In genomic region chr2:37000273-37000780, GRCh38 we compare ENCODE assay signal across 26 cellular contexts. TPM values are rescaled to one million over a fixed set of nuclear protein-coding genes. Genes with fewer than 3 reads are reported as not detected.
DNase-seq lines count a peak whose midpoint lies in the region; ATAC-seq, FAIRE-seq and TF ChIP-seq lines count a peak whose summit lies in the region.
"Had no signal": no experiment of that assay in that cellular context is flagged by ENCODE, and none has a peak within 500 bp of the region (broad histone marks: within the 10 kb centered on the region; RNA-seq: fewer than 3 reads in every experiment).

No MANE protein-coding gene starts in this region.

- no peak overlapping the region for H3K4me2 ChIP-seq in K562 (ENCODE audit: insufficient read depth, low read length)
- H3K4me2 ChIP-seq: GM23338 had no signal

- no peak for ATAC-seq in K562
- ATAC-seq in foreskin keratinocyte, result peak; percentile 82
- ATAC-seq in CD8-positive, alpha-beta T cell, result no peak
- no peak for ATAC-seq in HG03135 (IDR thresholded peaks at IDR 0.05; ENCODE audit: unreplicated experiment)
- no peak for ATAC-seq in HG03175 (IDR thresholded peaks at IDR 0.05; ENCODE audit: unreplicated experiment)
- ATAC-seq: GM23338, lower lobe of right lung, Panc1 had no signal

- no peaks in the 10 kb centered on the region for H4K20me1 ChIP-seq in K562 (replicated peaks; ENCODE audit: control insufficient read depth, insufficient read depth, low read length)

- in situ Hi-C loops in K562 (cut with MboI), result loop anchor here (5.0 kb wide), 1 partner anchor 218 kb away; no protein-coding TSS in a partner anchor

- H3K27me3 ChIP-seq in K562 (ENCODE audit: control insufficient read depth in 2 of 2, insufficient read depth in 2 of 2, low read length in 2 of 2) (no peaks in the 10 kb centered on the region), foreskin keratinocyte (no peaks in the 10 kb centered on the region)
- H3K27me3 ChIP-seq in CD8-positive, alpha-beta T cell (ENCODE audit: insufficient read depth, low read length), result no peaks in the 10 kb centered on the region
- H3K27me3 ChIP-seq: tibial nerve had no signal

- no peaks in the 10 kb centered on the region for H3K9me3 Mint-ChIP-seq in CD8-positive, alpha-beta T cell
- H3K9me3 Mint-ChIP-seq in glutamatergic neuron (ENCODE audit: unreplicated experiment), result no peaks in the 10 kb centered on the region
- H3K9me3 Mint-ChIP-seq: activated T-helper 1 cell treated with anti-CD3 and anti-CD28 coated beads, Interleukin-12 subunit alpha, Interleukin-12 subunit beta, Interleukin-2, Interleukin-4 antibody, amounts not matched to agents 30 ng/mL and 10 ng/mL and 1 ng/mL, durations not matched to agents 14 hours and 24 hours and 36 hours; brain; dendritic cell treated with granulocyte-macrophage colony-stimulating factor and Interleukin-4, amounts not matched to agents 40 ng/mL and 50 ng/mL, for 4 days; GM23338; immature natural killer cell; stimulated activated naive CD8-positive, alpha-beta T cell treated with anti-CD3 and anti-CD28 coated beads, Interleukin-15, Interleukin-2, amounts not matched to agents 100 ng/mL and 50 ng/mL, for 24 hours had no signal

- TF ChIP-seq RAD21 in K562 (CRISPR knock-in tag; conservative IDR thresholded peaks at IDR 0.05 in 1 of 2, IDR thresholded peaks at IDR 0.05 in 1 of 2), result no peak

- TF ChIP-seq EP300 in K562 (IDR thresholded peaks at IDR 0.05; ENCODE audit: low read length), result no peak

- H3K27ac Mint-ChIP-seq in CD8-positive, alpha-beta T cell, result no peak overlapping the region
- no peak overlapping the region for H3K27ac Mint-ChIP-seq in glutamatergic neuron (ENCODE audit: unreplicated experiment)
- H3K27ac Mint-ChIP-seq: activated naive CD8-positive, alpha-beta T cell; activated T-helper 1 cell treated with anti-CD3 and anti-CD28 coated beads, Interleukin-12 subunit alpha, Interleukin-12 subunit beta, Interleukin-2, Interleukin-4 antibody, amounts not matched to agents 30 ng/mL and 10 ng/mL and 1 ng/mL, durations not matched to agents 14 hours and 24 hours and 36 hours; B cell; brain; dendritic cell treated with granulocyte-macrophage colony-stimulating factor and Interleukin-4, amounts not matched to agents 40 ng/mL and 50 ng/mL, for 4 days; GM23338; immature natural killer cell; stimulated activated naive CD8-positive, alpha-beta T cell treated with anti-CD3 and anti-CD28 coated beads, Interleukin-15, Interleukin-2, amounts not matched to agents 100 ng/mL and 50 ng/mL, for 24 hours had no signal

- peaks cover 73% of the 10 kb centered on the region for H3K36me3 Mint-ChIP-seq in CD8-positive, alpha-beta T cell
- peaks cover 6% of the 10 kb centered on the region for H3K36me3 Mint-ChIP-seq in glutamatergic neuron (ENCODE audit: unreplicated experiment)

- no peaks in the 10 kb centered on the region for H3K9me1 ChIP-seq in K562 (ENCODE audit: control insufficient read depth, insufficient read depth, low read length)

- H3K79me2 ChIP-seq in K562 (ENCODE audit: control insufficient read depth, insufficient read depth, low read length), result no peaks in the 10 kb centered on the region
- H3K79me2 ChIP-seq: parathyroid adenoma had no signal

- no peak overlapping the region for H2AFZ ChIP-seq in K562 (ENCODE audit: low read depth, low read length)
- H2AFZ ChIP-seq: GM23338, parathyroid adenoma had no signal

- intact Hi-C loops in K562 (cut with micrococcal nuclease), result no loop called here
- intact Hi-C loops in CD8-positive, alpha-beta T cell (cut with DNase I, micrococcal nuclease), result no loop called here

- no peaks in the 10 kb centered on the region for H3K9me3 ChIP-seq in K562 (replicated peaks; ENCODE audit: control insufficient read depth, insufficient read depth, low read depth, low read length)
- no peaks in the 10 kb centered on the region for H3K9me3 ChIP-seq in CD8-positive, alpha-beta T cell (ENCODE audit: low read length)
- H3K9me3 ChIP-seq: lower lobe of right lung, tibial nerve had no signal

- TF ChIP-seq CTCF in K562 (IDR thresholded peaks at IDR 0.05 in 2 of 3, conservative IDR thresholded peaks at IDR 0.05 in 1 of 3; ENCODE audit: insufficient read depth in 2 of 3, low read depth in 1 of 3, low read length in 3 of 3) (no peak), foreskin keratinocyte (conservative IDR thresholded peaks at IDR 0.05) (no peak), glutamatergic neuron (IDR thresholded peaks at IDR 0.05; ENCODE audit: partially characterized antibody, unreplicated experiment) (no peak)
- TF ChIP-seq CTCF in CD8-positive, alpha-beta T cell (IDR thresholded peaks at IDR 0.05), result no peak

- CTCF ChIA-PET in K562 (lab: Yijun Ruan, JAX; ENCODE audit: low intra/inter-chr PET ratio), result no interaction called here
- CTCF ChIA-PET in CD8-positive, alpha-beta T cell (lab: Charles Lee), result no interaction called here

- H3K4me3 Mint-ChIP-seq in CD8-positive, alpha-beta T cell, result no peak overlapping the region
- no peak overlapping the region for H3K4me3 Mint-ChIP-seq in glutamatergic neuron (ENCODE audit: unreplicated experiment)
- H3K4me3 Mint-ChIP-seq: activated naive CD8-positive, alpha-beta T cell; activated T-helper 1 cell treated with anti-CD3 and anti-CD28 coated beads, Interleukin-12 subunit alpha, Interleukin-12 subunit beta, Interleukin-2, Interleukin-4 antibody, amounts not matched to agents 30 ng/mL and 10 ng/mL and 1 ng/mL, durations not matched to agents 14 hours and 24 hours and 36 hours; B cell; brain; dendritic cell treated with granulocyte-macrophage colony-stimulating factor and Interleukin-4, amounts not matched to agents 40 ng/mL and 50 ng/mL, for 4 days; GM23338; immature natural killer cell; stimulated activated naive CD8-positive, alpha-beta T cell treated with anti-CD3 and anti-CD28 coated beads, Interleukin-15, Interleukin-2, amounts not matched to agents 100 ng/mL and 50 ng/mL, for 24 hours had no signal

- TF ChIP-seq POLR2A in K562 (conservative IDR thresholded peaks at IDR 0.05), result no peak

- H3K4me1 Mint-ChIP-seq in CD8-positive, alpha-beta T cell (ENCODE audit: low read depth), result no peaks in the 10 kb centered on the region
- H3K4me1 Mint-ChIP-seq in glutamatergic neuron (ENCODE audit: low read depth, unreplicated experiment), result no peaks in the 10 kb centered on the region
- H3K4me1 Mint-ChIP-seq: brain, GM23338 had no signal

- H3K9ac ChIP-seq in K562 (ENCODE audit: insufficient read depth in 1 of 2, low read depth in 2 of 2, low read length in 2 of 2), result no peak overlapping the region
- H3K9ac ChIP-seq: parathyroid adenoma had no signal

- DNase-seq in LHCN-M2 (ENCODE audit: low read depth), result peak; percentile 5
- DNase-seq in K562 (ENCODE audit: extremely low read depth in 1 of 4, low spot score in 3 of 4), result no peak
- peak; percentile 19 to 42 for DNase-seq in foreskin keratinocyte
- no peak for DNase-seq in CD8-positive, alpha-beta T cell
- DNase-seq in glutamatergic neuron, result no peak
- DNase-seq: activated CD4-positive, CD25-positive, alpha-beta regulatory T cell; erythroblast; immature natural killer cell; lower lobe of right lung; NCI-H1694; NCI-H82; stimulated activated CD4-positive, alpha-beta T cell treated with anti-CD3 and anti-CD28 coated beads, Interleukin-2, amount 100 ng/mL, for 24 hours; T-helper 9 cell had no signal

- H3K27me3 Mint-ChIP-seq in CD8-positive, alpha-beta T cell (ENCODE audit: low read depth), result no peaks in the 10 kb centered on the region
- H3K27me3 Mint-ChIP-seq in glutamatergic neuron (ENCODE audit: unreplicated experiment), result no peaks in the 10 kb centered on the region
- H3K27me3 Mint-ChIP-seq: activated naive CD8-positive, alpha-beta T cell; B cell; brain; dendritic cell treated with granulocyte-macrophage colony-stimulating factor and Interleukin-4, amounts not matched to agents 40 ng/mL and 50 ng/mL, for 4 days; stimulated activated naive CD8-positive, alpha-beta T cell treated with anti-CD3 and anti-CD28 coated beads, Interleukin-15, Interleukin-2, amounts not matched to agents 100 ng/mL and 50 ng/mL, for 24 hours had no signal

- 74% methylated on average over 7 of the region's 7 CpGs for WGBS in K562 (ENCODE audit: insufficient coverage, low coverage, missing lambda C conversion rate)

- FAIRE-seq in K562 (lab: Jason Lieb, UNC), result peak; percentile 29

- H3K4me1 ChIP-seq in K562 (replicated peaks in 1 of 2; ENCODE audit: control insufficient read depth in 2 of 2, insufficient read depth in 2 of 2, low read length in 2 of 2) (peaks cover 0 to 1% of the 10 kb centered on the region in 2 experiments; a peak in 1 of 5 replicates), foreskin keratinocyte (no peaks in the 10 kb centered on the region)
- H3K4me1 ChIP-seq in CD8-positive, alpha-beta T cell (ENCODE audit: insufficient read depth, low read length), result no peaks in the 10 kb centered on the region
- H3K4me1 ChIP-seq: lower lobe of right lung, parathyroid adenoma, tibial nerve had no signal

- H3K27ac ChIP-seq in K562 (ENCODE audit: extremely low read depth, low read depth, low read length), result no peak overlapping the region
- H3K27ac ChIP-seq in foreskin keratinocyte, result no peak overlapping the region
- no peak overlapping the region for H3K27ac ChIP-seq in CD8-positive, alpha-beta T cell (ENCODE audit: low read depth, low read length)
- H3K27ac ChIP-seq: lower lobe of right lung, parathyroid adenoma, SK-N-MC, tibial nerve had no signal

- H3K4me3 ChIP-seq in K562, result no peak overlapping the region
- no peak overlapping the region for H3K4me3 ChIP-seq in CD8-positive, alpha-beta T cell (ENCODE audit: low read depth, low read length)
- H3K4me3 ChIP-seq: GM23338, lower lobe of right lung, SK-N-MC, tibial nerve had no signal

- POLR2A ChIA-PET in K562 (lab: Yijun Ruan, JAX), result interaction anchor here (0.6 kb wide), 1 partner anchor 13 kb away, joined by 3 read pairs; no protein-coding TSS in a partner anchor
- POLR2A ChIA-PET in CD8-positive, alpha-beta T cell (lab: Charles Lee), result no interaction called here

- no TSS peak for BruUV-seq in K562 (replicated peaks; lab: Mats Ljungman, UMichigan)

- H3K36me3 ChIP-seq in K562 (ENCODE audit: control insufficient read depth, insufficient read depth, low read length), result peaks cover 41% of the 10 kb centered on the region; the same call in 2 of the 3 replicates
- peaks cover 16% of the 10 kb centered on the region for H3K36me3 ChIP-seq in CD8-positive, alpha-beta T cell (ENCODE audit: insufficient read depth, low read length)

RNA-seq across cellular contexts. Expression of gene STRN, which starts 34.0 kb away (rescaled TPM):
- 14.3 and 16.9 TPM in 2 replicates for total RNA-seq in LHCN-M2 (2014; rRNA removed)
- polyA plus RNA-seq in LHCN-M2 (2012), result 5.8 TPM
- total RNA-seq in K562 (2011; cell fraction: chromatin; rRNA removed; ENCODE audit: low replicate concordance), result 8.8 and 32.4 TPM in 2 replicates
- 3.0 and 5.8 TPM in 2 replicates for total RNA-seq in K562 (2011; cell fraction: nucleolus; rRNA removed)
- total RNA-seq in K562 (2011; cell fraction: nucleoplasm; rRNA removed), result 12.8 and 26.0 TPM in 2 replicates
- 12.8 and 13.4 TPM in 2 replicates for total RNA-seq in K562 (2014; rRNA removed)
- 23.6 and 30.9 TPM in 2 replicates for total RNA-seq in K562 (2014; rRNA removed; fragmentation: Illumina TruSeq; extraction: Trizol)
- total RNA-seq in K562 (2015; rRNA removed; fragmentation: Illumina TruSeq; extraction: Trizol), result 18.1 and 20.0 TPM in 2 replicates
- 26.4 and 29.1 TPM in 2 replicates for total RNA-seq in K562 (2021)
- 24.2 and 31.2 TPM in 2 replicates for polyA plus RNA-seq in K562 (2011; rRNA removed)
- 11.4 and 12.9 TPM in 2 replicates for polyA plus RNA-seq in K562 (2011; cell fraction: cytosol; rRNA removed)
- 14.0 and 19.6 TPM in 2 replicates for polyA plus RNA-seq in K562 (2011; cell fraction: nucleus; rRNA removed)
- 13.4 and 16.0 TPM in 2 replicates for polyA plus RNA-seq in K562 (2012)
- 19.2 and 22.4 TPM in 2 replicates for polyA plus RNA-seq in K562 (2014; fragmentation: Illumina TruSeq; extraction: Trizol)
- 1 to 10 TPM; 1.3 to 1.6 TPM for polyA plus RNA-seq in K562 (2014; fragmentation: Nextera tagmentation; extraction: Ambion mirVana)
- 11.4 and 12.8 TPM in 2 replicates for polyA plus RNA-seq in K562 (2014; rRNA removed)
- polyA minus RNA-seq in K562 (2011; rRNA and poly(A)+ RNA removed), result 82.1 and 87.5 TPM in 2 replicates
- 19.7 and 28.7 TPM in 2 replicates for polyA minus RNA-seq in K562 (2011; cell fraction: cytosol; rRNA and poly(A)+ RNA removed)
- 9.0 and 18.2 TPM in 2 replicates for polyA minus RNA-seq in K562 (2011; cell fraction: nucleus; rRNA and poly(A)+ RNA removed)
- total RNA-seq in foreskin keratinocyte, result 22.7 and 24.3 TPM in 2 replicates
- 3.1 and 3.9 TPM in 2 replicates for polyA plus RNA-seq in foreskin keratinocyte
- 10 to 100 TPM; 15.6 to 17.4 TPM for total RNA-seq in CD8-positive, alpha-beta T cell
- total RNA-seq in glutamatergic neuron (ENCODE audit: unreplicated experiment), result 20.8 TPM

Comparison
In these comparisons a context has a peak if more than half of its experiments do, and no peak if none do; other contexts are left out.
1. DNase-seq: peak in LHCN-M2 (single experiment) and foreskin keratinocyte (2 of 2); none in K562 (0 of 4), CD8-positive, alpha-beta T cell (0 of 7) and glutamatergic neuron (single experiment).